ENCODE assay signal across 1 cellular context in genomic region chr20:35431621-35432429, GRCh38.
TF ChIP-seq lines count a peak whose summit lies in the region.

No MANE protein-coding gene starts in this region.

TF ChIP-seq in HEK293, 187 proteins besides CTCF, POLR2A, EP300 and RAD21 (continued from another document):
- peak; percentile 72 for TF ChIP-seq ZNF449 (tag by site-specific recombination; IDR thresholded peaks at IDR 0.05)
- TF ChIP-seq ZNF600 (tag by site-specific recombination; IDR thresholded peaks at IDR 0.05), result 0 out of 2 replicates have a peak, but pooled peaks have one; percentile 37
- no peak for TF ChIP-seq ZNF843 (tag by site-specific recombination; IDR thresholded peaks at IDR 0.05)
